ENCODE assay signal across 17 cellular contexts in the genomic region with DNA sequence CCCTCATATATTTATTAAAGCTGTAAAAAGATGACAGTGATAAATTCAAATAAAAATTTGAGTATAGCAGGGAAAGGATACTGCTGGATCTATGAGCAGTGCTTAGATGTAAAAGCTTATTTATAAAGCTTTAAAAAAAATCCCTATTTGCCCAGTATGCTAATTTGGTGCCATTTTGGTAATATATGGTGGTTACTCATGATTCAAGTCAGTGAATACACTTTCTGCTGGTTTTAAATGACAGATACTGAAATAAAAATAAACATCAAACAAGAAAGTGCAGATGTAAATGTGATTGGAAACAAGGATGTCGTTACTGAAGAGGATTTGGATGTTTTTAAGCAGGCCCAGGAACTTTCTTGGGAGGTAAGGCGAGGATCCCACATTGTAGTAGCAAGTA.
DNase-seq lines count a peak whose midpoint lies in the region; ATAC-seq, FAIRE-seq and TF ChIP-seq lines count a peak whose summit lies in the region.
"Had no signal": no experiment of that assay in that cellular context is flagged by ENCODE, and none has a peak within 500 bp of the region (broad histone marks: within the 10 kb centered on the region; RNA-seq: fewer than 3 reads in every experiment).

No MANE protein-coding gene starts in this region.

- H4K8ac ChIP-seq in trophoblast cell (ENCODE audit: low read depth, low read length): no peak overlapping the region

- H3K4me1 Mint-ChIP-seq in activated naive CD4-positive, alpha-beta T cell treated with anti-CD3 and anti-CD28 coated beads for 36 hours (ENCODE audit: low read depth): peaks cover 31% of the 10 kb centered on the region
- H3K4me1 Mint-ChIP-seq in activated T-helper 2 cell treated with anti-CD3 and anti-CD28 coated beads, Interferon-gamma antibody, Interleukin-2, Interleukin-4, amounts not matched to agents 10 μg/mL and 5 μg/mL and 100 μg/mL, durations not matched to agents 14 hours and 24 hours and 36 hours (ENCODE audit: low read depth): peaks cover 41% of the 10 kb centered on the region
- H3K4me1 Mint-ChIP-seq in stimulated activated naive B cell treated with anti-CD40 and anti-IgM and Interleukin-4, amounts not matched to agents 10 μg/mL and 1 μg/mL and 100 μg/mL, for 72 hours: peaks cover 24 to 37% of the 10 kb centered on the region in 2 donors

- no peak overlapping the region for H3K27ac ChIP-seq in trophoblast cell (ENCODE audit: low read depth, low read length)
- H3K27ac ChIP-seq: epithelial cell of prostate, foreskin keratinocyte had no signal

- no peak overlapping the region for H3K18ac ChIP-seq in trophoblast cell (ENCODE audit: low read length)

- H2BK120ac ChIP-seq in trophoblast cell (ENCODE audit: insufficient read depth, low read length, poor library complexity): no peak overlapping the region

- no peak overlapping the region for H3K4me3 Mint-ChIP-seq in activated naive CD4-positive, alpha-beta T cell treated with anti-CD3 and anti-CD28 coated beads for 36 hours
- H3K4me3 Mint-ChIP-seq in activated T-helper 2 cell treated with anti-CD3 and anti-CD28 coated beads, Interferon-gamma antibody, Interleukin-2, Interleukin-4, amounts not matched to agents 10 μg/mL and 5 μg/mL and 100 μg/mL, durations not matched to agents 14 hours and 24 hours and 36 hours (ENCODE audit: low read depth): peak overlapping the region; percentile 51
- peak overlapping the region; percentile 70 to 80 for H3K4me3 Mint-ChIP-seq in stimulated activated naive B cell treated with anti-CD40 and anti-IgM and Interleukin-4, amounts not matched to agents 10 μg/mL and 1 μg/mL and 100 μg/mL, for 72 hours
- H3K4me3 Mint-ChIP-seq: dendritic cell treated with granulocyte-macrophage colony-stimulating factor and Interleukin-4, amounts not matched to agents 40 ng/mL and 50 ng/mL, for 4 days; nephron had no signal

- WGBS in trophoblast cell (ENCODE audit: extremely low coverage, insufficient coverage, insufficient read length): no CpG with 5 or more reads among the region's 2 CpGs

- H3K4me2 ChIP-seq in trophoblast cell (ENCODE audit: low read length): no peak overlapping the region

- H3K4me3 ChIP-seq in trophoblast cell (ENCODE audit: low read depth, low read length): no peak overlapping the region

- no peak for DNase-seq in activated naive CD4-positive, alpha-beta T cell treated with anti-CD3 and anti-CD28 coated beads for 36 hours
- DNase-seq in activated naive CD4-positive, alpha-beta T cell treated with Interleukin-2 at 50 U/mL for 16 hours: no peak
- DNase-seq in H54 (ENCODE audit: insufficient read length, low spot score) (no peak), trophoblast cell (no peak)
- DNase-seq in activated T-helper 2 cell treated with anti-CD3 and anti-CD28 coated beads, Interferon-gamma antibody, Interleukin-2, Interleukin-4, amounts not matched to agents 10 μg/mL and 5 μg/mL and 100 μg/mL, durations not matched to agents 14 hours and 24 hours and 36 hours (ENCODE audit: low spot score): no peak
- DNase-seq in stimulated activated naive B cell treated with anti-CD40 and anti-IgM and Interleukin-4, amounts not matched to agents 10 μg/mL and 1 μg/mL and 100 μg/mL, for 72 hours: no peak
- no peak for DNase-seq in stimulated activated naive CD4-positive, alpha-beta T cell treated with Interleukin-2 at 50 U/mL for 16 hours (lab: John Stamatoyannopoulos, UW)
- DNase-seq: foreskin keratinocyte, hippocampal formation, NCI-H146, NCI-H2227 treated with DMSO at 0.1 percent for 48 hours had no signal

- intact Hi-C loops in activated naive CD4-positive, alpha-beta T cell treated with anti-CD3 and anti-CD28 coated beads for 36 hours (cut with micrococcal nuclease): loop anchor here (1.0 to 5.0 kb wide), 3 partner anchors 9 to 475 kb away; no protein-coding TSS in a partner anchor
- intact Hi-C loops in activated T-helper 2 cell treated with anti-CD3 and anti-CD28 coated beads, Interferon-gamma antibody, Interleukin-2, Interleukin-4, amounts not matched to agents 10 μg/mL and 5 μg/mL and 100 μg/mL, durations not matched to agents 14 hours and 24 hours and 36 hours (cut with micrococcal nuclease): loop anchor here (2.0 to 10.0 kb wide), 3 partner anchors 40 to 122 kb away; no protein-coding TSS in a partner anchor

- H3K27ac Mint-ChIP-seq in activated naive CD4-positive, alpha-beta T cell treated with anti-CD3 and anti-CD28 coated beads for 36 hours: peak overlapping the region; percentile 37
- H3K27ac Mint-ChIP-seq in activated T-helper 2 cell treated with anti-CD3 and anti-CD28 coated beads, Interferon-gamma antibody, Interleukin-2, Interleukin-4, amounts not matched to agents 10 μg/mL and 5 μg/mL and 100 μg/mL, durations not matched to agents 14 hours and 24 hours and 36 hours: peak overlapping the region; percentile 74
- peak overlapping the region; percentile 89 for H3K27ac Mint-ChIP-seq in stimulated activated naive B cell treated with anti-CD40 and anti-IgM and Interleukin-4, amounts not matched to agents 10 μg/mL and 1 μg/mL and 100 μg/mL, for 72 hours
- H3K27ac Mint-ChIP-seq: dendritic cell treated with granulocyte-macrophage colony-stimulating factor and Interleukin-4, amounts not matched to agents 40 ng/mL and 50 ng/mL, for 4 days had no signal

- H3K9ac ChIP-seq in trophoblast cell (ENCODE audit: low read length): no peak overlapping the region

- H3K27me3 Mint-ChIP-seq in activated naive CD4-positive, alpha-beta T cell treated with anti-CD3 and anti-CD28 coated beads for 36 hours (ENCODE audit: low read depth): no peaks in the 10 kb centered on the region
- no peaks in the 10 kb centered on the region for H3K27me3 Mint-ChIP-seq in activated T-helper 2 cell treated with anti-CD3 and anti-CD28 coated beads, Interferon-gamma antibody, Interleukin-2, Interleukin-4, amounts not matched to agents 10 μg/mL and 5 μg/mL and 100 μg/mL, durations not matched to agents 14 hours and 24 hours and 36 hours (ENCODE audit: low read depth)
- H3K27me3 Mint-ChIP-seq in stimulated activated naive B cell treated with anti-CD40 and anti-IgM and Interleukin-4, amounts not matched to agents 10 μg/mL and 1 μg/mL and 100 μg/mL, for 72 hours: no peaks in the 10 kb centered on the region
- H3K27me3 Mint-ChIP-seq: dendritic cell treated with granulocyte-macrophage colony-stimulating factor and Interleukin-4, amounts not matched to agents 40 ng/mL and 50 ng/mL, for 4 days had no signal

- no peak overlapping the region for H3K4ac ChIP-seq in trophoblast cell (ENCODE audit: low read depth, low read length)

- no peaks in the 10 kb centered on the region for H3K79me2 ChIP-seq in trophoblast cell (ENCODE audit: control insufficient read depth, insufficient read depth, low read length, poor library complexity)

- no peaks in the 10 kb centered on the region for H3K27me3 ChIP-seq in trophoblast cell (ENCODE audit: insufficient read depth, low read length)
- H3K27me3 ChIP-seq: foreskin keratinocyte had no signal

- H3K9me3 Mint-ChIP-seq in activated naive CD4-positive, alpha-beta T cell treated with anti-CD3 and anti-CD28 coated beads for 36 hours: no peaks in the 10 kb centered on the region
- no peaks in the 10 kb centered on the region for H3K9me3 Mint-ChIP-seq in activated T-helper 2 cell treated with anti-CD3 and anti-CD28 coated beads, Interferon-gamma antibody, Interleukin-2, Interleukin-4, amounts not matched to agents 10 μg/mL and 5 μg/mL and 100 μg/mL, durations not matched to agents 14 hours and 24 hours and 36 hours
- H3K9me3 Mint-ChIP-seq in stimulated activated naive B cell treated with anti-CD40 and anti-IgM and Interleukin-4, amounts not matched to agents 10 μg/mL and 1 μg/mL and 100 μg/mL, for 72 hours: no peaks in the 10 kb centered on the region
- H3K9me3 Mint-ChIP-seq: dendritic cell treated with granulocyte-macrophage colony-stimulating factor and Interleukin-4, amounts not matched to agents 40 ng/mL and 50 ng/mL, for 4 days; nephron had no signal

- peaks cover 14% of the 10 kb centered on the region for H3K36me3 Mint-ChIP-seq in activated naive CD4-positive, alpha-beta T cell treated with anti-CD3 and anti-CD28 coated beads for 36 hours (ENCODE audit: low read depth)
- H3K36me3 Mint-ChIP-seq in activated T-helper 2 cell treated with anti-CD3 and anti-CD28 coated beads, Interferon-gamma antibody, Interleukin-2, Interleukin-4, amounts not matched to agents 10 μg/mL and 5 μg/mL and 100 μg/mL, durations not matched to agents 14 hours and 24 hours and 36 hours (ENCODE audit: low read depth): peaks cover 54% of the 10 kb centered on the region
- peaks cover 24 to 30% of the 10 kb centered on the region in 2 donors for H3K36me3 Mint-ChIP-seq in stimulated activated naive B cell treated with anti-CD40 and anti-IgM and Interleukin-4, amounts not matched to agents 10 μg/mL and 1 μg/mL and 100 μg/mL, for 72 hours

- no peak overlapping the region for H2AFZ ChIP-seq in trophoblast cell (ENCODE audit: insufficient read depth, low read length, poor library complexity)

- no peaks in the 10 kb centered on the region for H3K9me3 ChIP-seq in trophoblast cell (ENCODE audit: insufficient read depth, low read depth, low read length)

- peak; percentile 70 to 72 for ATAC-seq in stimulated activated naive B cell treated with anti-CD40 and anti-IgM and Interleukin-4, amounts not matched to agents 10 μg/mL and 1 μg/mL and 100 μg/mL, for 72 hours (replicated peaks)
- ATAC-seq in HG02870 (IDR thresholded peaks at IDR 0.05; ENCODE audit: unreplicated experiment): no peak
- ATAC-seq: foreskin keratinocyte had no signal

- no peak overlapping the region for H3K23ac ChIP-seq in trophoblast cell (ENCODE audit: low read length)

- no peak overlapping the region for H3K14ac ChIP-seq in trophoblast cell (ENCODE audit: low read length)

- no peak overlapping the region for H2BK12ac ChIP-seq in trophoblast cell (ENCODE audit: low read length)

- no peaks in the 10 kb centered on the region for H3K79me1 ChIP-seq in trophoblast cell (ENCODE audit: low read length)

- H2BK5ac ChIP-seq in trophoblast cell (ENCODE audit: low read depth, low read length, poor library complexity): no peak overlapping the region

- no peak overlapping the region for H4K91ac ChIP-seq in trophoblast cell (ENCODE audit: low read depth, low read length)

- peak; percentile 70 for FAIRE-seq in H54 (lab: Jason Lieb, UNC)
- FAIRE-seq: bronchial epithelial cell, RCC 7860 had no signal

- peaks cover 2 to 3% of the 10 kb centered on the region in 2 experiments for H3K36me3 ChIP-seq in trophoblast cell (ENCODE audit: control insufficient read depth in 1 of 2, insufficient read depth in 2 of 2, low read length in 2 of 2)

- H2AK5ac ChIP-seq in trophoblast cell (ENCODE audit: low read length): no peak overlapping the region

- no peak for TF ChIP-seq POLR2A in H54 (IDR thresholded peaks at IDR 0.05; ENCODE audit: low read depth, low read length)

- H4K12ac ChIP-seq in trophoblast cell (ENCODE audit: low read depth, low read length): no peak overlapping the region

- H3K4me1 ChIP-seq in trophoblast cell (ENCODE audit: control insufficient read depth in 1 of 2, insufficient read depth in 2 of 2, low read length in 2 of 2): no peaks in the 10 kb centered on the region
- H3K4me1 ChIP-seq: foreskin keratinocyte had no signal

- CTCF ChIA-PET in activated naive CD4-positive, alpha-beta T cell treated with anti-CD3 and anti-CD28 coated beads for 36 hours (lab: Charles Lee): interaction anchor here (0.6 to 2.1 kb wide), 4 partner anchors 9 to 681 kb away, joined by 3 to 10 read pairs (median 4); no protein-coding TSS in a partner anchor

Comparison
In these comparisons a context has a peak if more than half of its experiments do, and no peak if none do; other contexts are left out.
1. H3K27ac Mint-ChIP-seq: peak in every context shown above with its lines; median percentile 89 in stimulated activated naive B cell treated with anti-CD40 and anti-IgM and Interleukin-4, amounts not matched to agents 10 μg/mL and 1 μg/mL and 100 μg/mL, for 72 hours; 74 in activated T-helper 2 cell treated with anti-CD3 and anti-CD28 coated beads, Interferon-gamma antibody, Interleukin-2, Interleukin-4, amounts not matched to agents 10 μg/mL and 5 μg/mL and 100 μg/mL, durations not matched to agents 14 hours and 24 hours and 36 hours; 37 in activated naive CD4-positive, alpha-beta T cell treated with anti-CD3 and anti-CD28 coated beads for 36 hours.